ENCODE assay signal across 18 cellular contexts in genomic region chr18:4384932-4385331, GRCh38.
"Had no signal": no experiment of that assay in that cellular context is flagged by ENCODE, and none has a peak within 500 bp of the region (broad histone marks: within the 10 kb centered on the region; RNA-seq: fewer than 3 reads in every experiment).

No MANE protein-coding gene starts in this region.

- DNase-seq: esophagus squamous epithelium; foreskin fibroblast; glutamatergic neuron; islet precursor cell; mammary epithelial cell; naive thymus-derived CD4-positive, alpha-beta T cell; nephron progenitor cell; posterior cingulate gyrus; sigmoid colon; stimulated activated naive CD4-positive, alpha-beta T cell; stomach; substantia nigra; transverse colon had no signal

- H3K27ac ChIP-seq: esophagus squamous epithelium, gastroesophageal sphincter, neutrophil, sigmoid colon, skin epidermis, stomach, thoracic aorta, transverse colon had no signal

- H3K9me3 ChIP-seq: esophagus squamous epithelium, gastroesophageal sphincter, neutrophil, sigmoid colon, stomach, thoracic aorta, transverse colon had no signal

- ATAC-seq: gastroesophageal sphincter; left lobe of liver; naive thymus-derived CD4-positive, alpha-beta T cell had no signal

- H3K4me1 ChIP-seq: esophagus squamous epithelium, gastroesophageal sphincter, sigmoid colon, stomach, transverse colon had no signal

- H3K36me3 ChIP-seq: esophagus squamous epithelium, gastroesophageal sphincter, neutrophil, sigmoid colon, stomach, thoracic aorta, transverse colon had no signal

- H3K27me3 ChIP-seq: esophagus squamous epithelium, gastroesophageal sphincter, neutrophil, sigmoid colon, stomach, transverse colon had no signal

- H3K4me3 ChIP-seq: esophagus squamous epithelium, gastroesophageal sphincter, sigmoid colon, skin epidermis, stomach, thoracic aorta, transverse colon had no signal
